1 cellular context compared by ENCODE assay signal in the genomic region with DNA sequence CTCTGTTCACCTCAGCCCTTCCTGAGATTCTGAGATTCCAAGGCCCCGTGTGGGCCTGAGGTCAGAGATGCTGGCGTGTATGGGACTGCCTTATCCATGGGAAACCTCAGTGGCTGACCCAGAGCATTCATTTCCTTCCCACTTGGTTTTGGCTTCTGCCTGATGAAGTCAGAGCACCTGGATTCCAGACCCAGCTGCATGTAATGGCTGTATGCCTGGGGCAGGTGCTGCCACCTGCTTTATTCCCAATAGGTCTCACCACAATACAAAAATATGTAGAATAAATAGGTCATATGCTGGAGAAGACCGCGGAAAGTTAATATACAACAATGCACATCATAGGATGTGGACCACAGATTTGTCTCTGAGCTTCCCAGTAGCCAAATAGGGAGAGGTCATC.
TF ChIP-seq lines count a peak whose summit lies in the region.

No MANE protein-coding gene starts in this region.

TF ChIP-seq in WTC11, 78 proteins besides CTCF, POLR2A, EP300 and RAD21 (continued from another document):
- TF ChIP-seq, protein P1, sequence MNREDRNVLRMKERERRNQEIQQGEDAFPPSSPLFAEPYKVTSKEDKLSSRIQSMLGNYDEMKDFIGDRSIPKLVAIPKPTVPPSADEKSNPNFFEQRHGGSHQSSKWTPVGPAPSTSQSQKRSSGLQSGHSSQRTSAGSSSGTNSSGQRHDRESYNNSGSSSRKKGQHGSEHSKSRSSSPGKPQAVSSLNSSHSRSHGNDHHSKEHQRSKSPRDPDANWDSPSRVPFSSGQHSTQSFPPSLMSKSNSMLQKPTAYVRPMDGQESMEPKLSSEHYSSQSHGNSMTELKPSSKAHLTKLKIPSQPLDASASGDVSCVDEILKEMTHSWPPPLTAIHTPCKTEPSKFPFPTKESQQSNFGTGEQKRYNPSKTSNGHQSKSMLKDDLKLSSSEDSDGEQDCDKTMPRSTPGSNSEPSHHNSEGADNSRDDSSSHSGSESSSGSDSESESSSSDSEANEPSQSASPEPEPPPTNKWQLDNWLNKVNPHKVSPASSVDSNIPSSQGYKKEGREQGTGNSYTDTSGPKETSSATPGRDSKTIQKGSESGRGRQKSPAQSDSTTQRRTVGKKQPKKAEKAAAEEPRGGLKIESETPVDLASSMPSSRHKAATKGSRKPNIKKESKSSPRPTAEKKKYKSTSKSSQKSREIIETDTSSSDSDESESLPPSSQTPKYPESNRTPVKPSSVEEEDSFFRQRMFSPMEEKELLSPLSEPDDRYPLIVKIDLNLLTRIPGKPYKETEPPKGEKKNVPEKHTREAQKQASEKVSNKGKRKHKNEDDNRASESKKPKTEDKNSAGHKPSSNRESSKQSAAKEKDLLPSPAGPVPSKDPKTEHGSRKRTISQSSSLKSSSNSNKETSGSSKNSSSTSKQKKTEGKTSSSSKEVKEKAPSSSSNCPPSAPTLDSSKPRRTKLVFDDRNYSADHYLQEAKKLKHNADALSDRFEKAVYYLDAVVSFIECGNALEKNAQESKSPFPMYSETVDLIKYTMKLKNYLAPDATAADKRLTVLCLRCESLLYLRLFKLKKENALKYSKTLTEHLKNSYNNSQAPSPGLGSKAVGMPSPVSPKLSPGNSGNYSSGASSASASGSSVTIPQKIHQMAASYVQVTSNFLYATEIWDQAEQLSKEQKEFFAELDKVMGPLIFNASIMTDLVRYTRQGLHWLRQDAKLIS (CRISPR knock-in tag; IDR thresholded peaks at IDR 0.05; ENCODE audit: borderline replicate concordance): no peak
- TF ChIP-seq CBFB (CRISPR knock-in tag; IDR thresholded peaks at IDR 0.05; ENCODE audit: low read depth) (no peak), PRDM15 (CRISPR knock-in tag; IDR thresholded peaks at IDR 0.05) (no peak), ATF2 (CRISPR knock-in tag; IDR thresholded peaks at IDR 0.05; ENCODE audit: borderline replicate concordance, low read depth) (no peak)
- TF ChIP-seq, protein P2, sequence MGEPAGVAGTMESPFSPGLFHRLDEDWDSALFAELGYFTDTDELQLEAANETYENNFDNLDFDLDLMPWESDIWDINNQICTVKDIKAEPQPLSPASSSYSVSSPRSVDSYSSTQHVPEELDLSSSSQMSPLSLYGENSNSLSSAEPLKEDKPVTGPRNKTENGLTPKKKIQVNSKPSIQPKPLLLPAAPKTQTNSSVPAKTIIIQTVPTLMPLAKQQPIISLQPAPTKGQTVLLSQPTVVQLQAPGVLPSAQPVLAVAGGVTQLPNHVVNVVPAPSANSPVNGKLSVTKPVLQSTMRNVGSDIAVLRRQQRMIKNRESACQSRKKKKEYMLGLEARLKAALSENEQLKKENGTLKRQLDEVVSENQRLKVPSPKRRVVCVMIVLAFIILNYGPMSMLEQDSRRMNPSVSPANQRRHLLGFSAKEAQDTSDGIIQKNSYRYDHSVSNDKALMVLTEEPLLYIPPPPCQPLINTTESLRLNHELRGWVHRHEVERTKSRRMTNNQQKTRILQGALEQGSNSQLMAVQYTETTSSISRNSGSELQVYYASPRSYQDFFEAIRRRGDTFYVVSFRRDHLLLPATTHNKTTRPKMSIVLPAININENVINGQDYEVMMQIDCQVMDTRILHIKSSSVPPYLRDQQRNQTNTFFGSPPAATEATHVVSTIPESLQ (CRISPR knock-in tag; IDR thresholded peaks at IDR 0.05): no peak
